39 cellular contexts compared by ENCODE assay signal in the genomic region with DNA sequence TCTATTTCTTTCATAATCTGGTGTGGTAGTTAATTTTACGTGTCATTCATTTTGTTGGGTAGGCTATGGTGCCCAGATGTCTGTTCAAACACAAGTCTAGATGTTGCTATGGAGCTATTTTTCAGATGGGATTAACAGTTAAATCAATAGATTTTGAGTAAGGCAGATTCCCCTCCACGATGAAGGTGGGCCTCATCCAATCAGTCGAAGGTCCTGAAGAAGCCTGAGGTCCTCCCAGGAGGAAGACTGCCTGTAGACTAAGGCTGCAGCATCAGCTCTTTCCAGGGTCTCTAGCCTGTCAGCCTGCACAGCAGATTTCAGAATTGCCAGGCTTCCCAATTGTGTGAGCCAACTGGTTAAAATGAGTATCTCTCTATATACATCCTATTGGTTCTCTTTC.
"Had no signal": no experiment of that assay in that cellular context is flagged by ENCODE, and none has a peak within 500 bp of the region (broad histone marks: within the 10 kb centered on the region; RNA-seq: fewer than 3 reads in every experiment).

No MANE protein-coding gene starts in this region.

- FAIRE-seq: astrocyte, bronchial epithelial cell had no signal

- H3K4me3 ChIP-seq: adrenal gland, ascending aorta, body of pancreas, breast epithelium, cardiac muscle cell had no signal

- ATAC-seq: activated naive CD4-positive, alpha-beta T cell treated with anti-CD3 and anti-CD28 coated beads, Interleukin-2, amount 50 U/mL, for 72 hours; activated naive CD8-positive, alpha-beta T cell treated with anti-CD3 and anti-CD28 coated beads, Interleukin-2, amount 50 U/mL, for 24 hours; activated T-cell treated with anti-CD3 and anti-CD28 coated beads, Interleukin-2, amount 50 U/mL, for 4 hours; activated T-cell treated with anti-CD3 and anti-CD28 coated beads, Interleukin-2, amount 50 U/mL, for 72 hours; activated T-helper 17 cell treated with anti-CD3 and anti-CD28 coated beads, Interleukin-2, amount 50 U/mL, for 72 hours; body of pancreas had no signal

- DNase-seq: activated effector memory CD4-positive, alpha-beta T cell treated with anti-CD3 and anti-CD28 coated beads, Interleukin-2, amount 50 U/mL, for 16 hours; activated effector memory CD4-positive, alpha-beta T cell treated with Interleukin-2 at 50 U/mL for 16 hours; activated gamma-delta T cell; activated gamma-delta T cell treated with Interleukin-2 at 50 U/mL for 16 hours; activated naive CD4-positive, alpha-beta T cell; activated naive CD4-positive, alpha-beta T cell treated with anti-CD3 and anti-CD28 coated beads for 36 hours; activated naive CD4-positive, alpha-beta T cell treated with anti-CD3 and anti-CD28 coated beads, Interleukin-2, amount 10 ng/mL, durations not matched to agents 7 days and 5 days; activated naive CD4-positive, alpha-beta T cell treated with anti-CD3 and anti-CD28 coated beads, Interleukin-2, amount 50 U/mL, for 16 hours; activated naive CD4-positive, alpha-beta T cell treated with Interleukin-2 at 50 U/mL for 16 hours; activated naive CD8-positive, alpha-beta T cell treated with anti-CD3 and anti-CD28 coated beads for 36 hours; activated naive CD8-positive, alpha-beta T cell treated with anti-CD3 and anti-CD28 coated beads, Interleukin-2, amount 10 ng/mL, durations not matched to agents 7 days and 5 days; activated naive CD8-positive, alpha-beta T cell treated with anti-CD3 and anti-CD28 coated beads, Interleukin-2, amount 50 U/mL, for 24 hours; activated T-cell treated with anti-CD3 and anti-CD28 coated beads, Interleukin-2, amount 50 U/mL, for 24 hours; activated T-cell treated with anti-CD3 and anti-CD28 coated beads, Interleukin-2, amount 50 U/mL, for 4 hours; activated T-cell treated with anti-CD3 and anti-CD28 coated beads, Interleukin-2, amount 50 U/mL, for 48 hours; activated T-cell treated with anti-CD3 and anti-CD28 coated beads, Interleukin-2, amount 50 U/mL, for 72 hours; adrenal gland; amniotic stem cell; amygdala; anterior cingulate cortex; aorta; body of pancreas; brain microvascular endothelial cell; caudate nucleus; central memory CD4-positive, alpha-beta T cell; cerebellar nuclear complex had no signal

- H3K27me3 Mint-ChIP-seq: activated naive CD4-positive, alpha-beta T cell treated with anti-CD3 and anti-CD28 coated beads, Interleukin-2, amount 10 ng/mL, durations not matched to agents 7 days and 5 days; activated naive CD4-positive, alpha-beta T cell treated with anti-CD3 and anti-CD28 coated beads, Interleukin-2, amount 50 U/mL, for 24 hours; activated naive CD8-positive, alpha-beta T cell; activated naive CD8-positive, alpha-beta T cell treated with anti-CD3 and anti-CD28 coated beads for 36 hours; activated naive CD8-positive, alpha-beta T cell treated with anti-CD3 and anti-CD28 coated beads, Interleukin-2, amount 10 ng/mL, durations not matched to agents 7 days and 5 days; activated naive CD8-positive, alpha-beta T cell treated with anti-CD3 and anti-CD28 coated beads, Interleukin-2, amount 50 U/mL, for 24 hours; activated T-cell treated with anti-CD3 and anti-CD28 coated beads, Interleukin-2, amount 50 U/mL, for 24 hours; activated T-helper 17 cell treated with anti-CD3 and anti-CD28 coated beads, Interleukin-2, amount 50 U/mL, for 72 hours; brain; central memory CD8-positive, alpha-beta T cell had no signal

- H3K9me3 ChIP-seq: adrenal gland, ascending aorta, body of pancreas had no signal

- H3K27ac ChIP-seq: adrenal gland, ascending aorta, body of pancreas, brain microvascular endothelial cell, breast epithelium, cardiac muscle cell had no signal

- H3K4me1 Mint-ChIP-seq: activated naive CD4-positive, alpha-beta T cell treated with anti-CD3 and anti-CD28 coated beads, Interleukin-2, amount 10 ng/mL, durations not matched to agents 7 days and 5 days; activated naive CD4-positive, alpha-beta T cell treated with anti-CD3 and anti-CD28 coated beads, Interleukin-2, amount 50 U/mL, for 24 hours; activated naive CD8-positive, alpha-beta T cell treated with anti-CD3 and anti-CD28 coated beads for 36 hours; activated naive CD8-positive, alpha-beta T cell treated with anti-CD3 and anti-CD28 coated beads, Interleukin-2, amount 10 ng/mL, durations not matched to agents 7 days and 5 days; activated naive CD8-positive, alpha-beta T cell treated with anti-CD3 and anti-CD28 coated beads, Interleukin-2, amount 50 U/mL, for 24 hours; activated T-helper 17 cell treated with anti-CD3 and anti-CD28 coated beads, Interleukin-2, amount 50 U/mL, for 72 hours; central memory CD8-positive, alpha-beta T cell had no signal

- H3K27ac Mint-ChIP-seq: activated naive CD4-positive, alpha-beta T cell treated with anti-CD3 and anti-CD28 coated beads for 36 hours; activated naive CD4-positive, alpha-beta T cell treated with anti-CD3 and anti-CD28 coated beads, Interleukin-2, amount 10 ng/mL, durations not matched to agents 7 days and 5 days; activated naive CD4-positive, alpha-beta T cell treated with anti-CD3 and anti-CD28 coated beads, Interleukin-2, amount 50 U/mL, for 24 hours; activated naive CD4-positive, alpha-beta T cell treated with anti-CD3 and anti-CD28 coated beads, Interleukin-2, amount 50 U/mL, for 72 hours; activated naive CD8-positive, alpha-beta T cell; activated naive CD8-positive, alpha-beta T cell treated with anti-CD3 and anti-CD28 coated beads for 36 hours; activated naive CD8-positive, alpha-beta T cell treated with anti-CD3 and anti-CD28 coated beads, Interleukin-2, amount 10 ng/mL, durations not matched to agents 7 days and 5 days; activated naive CD8-positive, alpha-beta T cell treated with anti-CD3 and anti-CD28 coated beads, Interleukin-2, amount 50 U/mL, for 24 hours; activated T-cell treated with anti-CD3 and anti-CD28 coated beads, Interleukin-2, amount 50 U/mL, for 24 hours; activated T-cell treated with anti-CD3 and anti-CD28 coated beads, Interleukin-2, amount 50 U/mL, for 72 hours; activated T-helper 1 cell treated with anti-CD3 and anti-CD28 coated beads, Interleukin-12 subunit alpha, Interleukin-12 subunit beta, Interleukin-2, Interleukin-4 antibody, amounts not matched to agents 30 ng/mL and 10 ng/mL and 1 ng/mL, durations not matched to agents 14 hours and 24 hours and 36 hours; activated T-helper 17 cell treated with anti-CD3 and anti-CD28 coated beads, Interleukin-2, amount 50 U/mL, for 72 hours; activated T-helper 2 cell treated with anti-CD3 and anti-CD28 coated beads, Interferon-gamma antibody, Interleukin-2, Interleukin-4, amounts not matched to agents 10 μg/mL and 5 μg/mL and 100 μg/mL, durations not matched to agents 14 hours and 24 hours and 36 hours; brain had no signal

- H3K9me3 Mint-ChIP-seq: activated naive CD4-positive, alpha-beta T cell treated with anti-CD3 and anti-CD28 coated beads, Interleukin-2, amount 50 U/mL, for 24 hours; activated naive CD8-positive, alpha-beta T cell treated with anti-CD3 and anti-CD28 coated beads for 36 hours had no signal

- H3K36me3 Mint-ChIP-seq: activated naive CD4-positive, alpha-beta T cell treated with anti-CD3 and anti-CD28 coated beads, Interleukin-2, amount 10 ng/mL, durations not matched to agents 7 days and 5 days; activated naive CD4-positive, alpha-beta T cell treated with anti-CD3 and anti-CD28 coated beads, Interleukin-2, amount 50 U/mL, for 24 hours; activated naive CD4-positive, alpha-beta T cell treated with anti-CD3 and anti-CD28 coated beads, Interleukin-2, amount 50 U/mL, for 72 hours; activated naive CD8-positive, alpha-beta T cell; activated naive CD8-positive, alpha-beta T cell treated with anti-CD3 and anti-CD28 coated beads for 36 hours; activated naive CD8-positive, alpha-beta T cell treated with anti-CD3 and anti-CD28 coated beads, Interleukin-2, amount 10 ng/mL, durations not matched to agents 7 days and 5 days; brain had no signal

- H3K4me1 ChIP-seq: adrenal gland, ascending aorta, breast epithelium had no signal

- H3K4me3 Mint-ChIP-seq: activated naive CD4-positive, alpha-beta T cell treated with anti-CD3 and anti-CD28 coated beads for 36 hours; activated naive CD4-positive, alpha-beta T cell treated with anti-CD3 and anti-CD28 coated beads, Interleukin-2, amount 10 ng/mL, durations not matched to agents 7 days and 5 days; activated naive CD4-positive, alpha-beta T cell treated with anti-CD3 and anti-CD28 coated beads, Interleukin-2, amount 50 U/mL, for 24 hours; activated naive CD8-positive, alpha-beta T cell; activated naive CD8-positive, alpha-beta T cell treated with anti-CD3 and anti-CD28 coated beads for 36 hours; activated naive CD8-positive, alpha-beta T cell treated with anti-CD3 and anti-CD28 coated beads, Interleukin-2, amount 10 ng/mL, durations not matched to agents 7 days and 5 days; activated naive CD8-positive, alpha-beta T cell treated with anti-CD3 and anti-CD28 coated beads, Interleukin-2, amount 50 U/mL, for 24 hours; activated T-cell treated with anti-CD3 and anti-CD28 coated beads, Interleukin-2, amount 50 U/mL, for 24 hours; activated T-cell treated with anti-CD3 and anti-CD28 coated beads, Interleukin-2, amount 50 U/mL, for 4 hours; activated T-cell treated with anti-CD3 and anti-CD28 coated beads, Interleukin-2, amount 50 U/mL, for 72 hours; activated T-helper 1 cell treated with anti-CD3 and anti-CD28 coated beads, Interleukin-12 subunit alpha, Interleukin-12 subunit beta, Interleukin-2, Interleukin-4 antibody, amounts not matched to agents 30 ng/mL and 10 ng/mL and 1 ng/mL, durations not matched to agents 14 hours and 24 hours and 36 hours; activated T-helper 17 cell treated with anti-CD3 and anti-CD28 coated beads, Interleukin-2, amount 50 U/mL, for 72 hours; brain; central memory CD8-positive, alpha-beta T cell had no signal

- H3K36me3 ChIP-seq: adrenal gland, ascending aorta, brain microvascular endothelial cell, breast epithelium, cardiac muscle cell had no signal

- H3K27me3 ChIP-seq: adrenal gland, ascending aorta, body of pancreas, brain microvascular endothelial cell, breast epithelium, cardiac muscle cell had no signal
